22 cellular contexts compared by ENCODE assay signal in the genomic region with DNA sequence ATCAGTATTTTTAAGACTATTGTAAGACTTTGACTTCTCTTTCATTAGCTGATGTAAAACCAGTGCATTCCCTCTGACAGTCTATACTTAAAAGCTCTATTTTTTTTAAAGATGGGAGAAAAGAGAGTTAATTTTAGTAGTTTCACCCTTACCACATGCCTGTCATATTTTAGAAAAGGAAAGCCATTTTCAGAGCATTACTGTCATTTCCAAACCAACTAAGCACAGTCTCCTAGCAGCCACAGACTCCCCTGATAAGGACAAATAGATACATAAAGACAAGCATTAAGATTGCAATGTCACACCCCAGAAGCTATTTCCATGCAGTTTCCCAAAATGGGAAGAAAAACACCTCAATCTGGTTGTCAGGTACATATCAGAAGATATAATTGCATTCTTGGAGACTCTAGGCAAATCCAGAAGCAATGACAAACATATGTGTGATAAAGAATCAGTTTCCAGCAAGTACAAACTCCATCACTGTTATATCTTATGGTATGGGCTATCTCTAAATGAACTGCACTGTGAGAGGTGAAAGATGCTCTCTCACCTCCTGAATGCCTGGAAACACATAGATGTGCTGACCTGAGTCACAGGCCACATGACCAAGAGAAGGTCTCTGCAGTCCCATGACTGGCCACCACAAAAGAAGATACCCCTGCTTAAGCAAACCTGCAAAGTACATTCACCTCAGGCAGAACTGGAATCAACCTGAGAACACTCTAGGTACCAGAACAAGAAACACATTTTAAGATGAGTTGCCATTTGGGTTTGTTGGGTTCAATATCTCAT.
DNase-seq lines count a peak whose midpoint lies in the region; ATAC-seq and TF ChIP-seq lines count a peak whose summit lies in the region.
"Had no signal": no experiment of that assay in that cellular context is flagged by ENCODE, and none has a peak within 500 bp of the region (broad histone marks: within the 10 kb centered on the region; RNA-seq: fewer than 3 reads in every experiment).

No MANE protein-coding gene starts in this region.

- H4K20me1 ChIP-seq in GM23338 (replicated peaks; ENCODE audit: insufficient read depth): no peaks in the 10 kb centered on the region

- H3K4me3 ChIP-seq in GM06990 (replicated peaks; ENCODE audit: low read depth, low read length) (no peak overlapping the region), GM23338 (no peak overlapping the region), right cardiac atrium (ENCODE audit: low read length) (no peak overlapping the region), endodermal cell (ENCODE audit: low read length) (no peak overlapping the region)
- H3K4me3 ChIP-seq: body of pancreas, mucosa of descending colon had no signal

- H3K27me3 Mint-ChIP-seq in GM23338 (ENCODE audit: insufficient read depth, low read depth, poor library complexity): no peaks in the 10 kb centered on the region
- no peaks in the 10 kb centered on the region for H3K27me3 Mint-ChIP-seq in endodermal cell (ENCODE audit: insufficient read depth)
- H3K27me3 Mint-ChIP-seq: activated CD4-positive, alpha-beta T cell treated with anti-CD3 and anti-CD28 coated beads, Interleukin-2, amount 10 ng/mL, durations not matched to agents 7 days and 5 days had no signal

- TF ChIP-seq CTCF in GM06990 (IDR thresholded peaks at IDR 0.05; ENCODE audit: insufficient read depth, low read length, poor library complexity, severe bottlenecking) (no peak), GM23338 (conservative IDR thresholded peaks at IDR 0.05; ENCODE audit: low read depth in 2 of 2) (no peak), endodermal cell (conservative IDR thresholded peaks at IDR 0.05) (no peak)

- no peaks in the 10 kb centered on the region for H3K79me2 ChIP-seq in GM23338 (replicated peaks; ENCODE audit: insufficient read depth)
- H3K79me2 ChIP-seq: parathyroid adenoma had no signal

- intact Hi-C loops in right cardiac atrium (cut with DNase I): no loop called here

- H3K4me2 ChIP-seq in GM23338: no peak overlapping the region

- H3K4me3 Mint-ChIP-seq in GM23338: no peak overlapping the region
- no peak overlapping the region for H3K4me3 Mint-ChIP-seq in endodermal cell
- H3K4me3 Mint-ChIP-seq: activated CD4-positive, alpha-beta T cell treated with anti-CD3 and anti-CD28 coated beads, Interleukin-2, amount 10 ng/mL, durations not matched to agents 7 days and 5 days; T-helper 1 cell treated with Interleukin-12 subunit alpha and Interleukin-12 subunit beta and Interleukin-4 antibody, amounts not matched to agents 30 μg/mL and 1 μg/mL, for 36 hours had no signal

- H3K9me3 ChIP-seq in right cardiac atrium (ENCODE audit: control insufficient read depth, low read length) (no peaks in the 10 kb centered on the region), endodermal cell (ENCODE audit: control insufficient read depth, low read length) (no peaks in the 10 kb centered on the region)
- H3K9me3 ChIP-seq: body of pancreas, mucosa of descending colon had no signal

- H3K27ac Mint-ChIP-seq in GM23338 (peak overlapping the region; percentile 7; the same call in 1 of the 2 replicates), endodermal cell (no peak overlapping the region)
- H3K27ac Mint-ChIP-seq: activated CD4-positive, alpha-beta T cell treated with anti-CD3 and anti-CD28 coated beads, Interleukin-2, amount 10 ng/mL, durations not matched to agents 7 days and 5 days; activated T-helper 2 cell treated with anti-CD3 and anti-CD28 coated beads, Interferon-gamma antibody, Interleukin-2, Interleukin-4, amounts not matched to agents 10 μg/mL and 5 μg/mL and 100 μg/mL, durations not matched to agents 14 hours and 24 hours and 36 hours; T-helper 1 cell treated with Interleukin-12 subunit alpha and Interleukin-12 subunit beta and Interleukin-4 antibody, amounts not matched to agents 30 μg/mL and 1 μg/mL, for 36 hours had no signal

- H3K9me2 ChIP-seq in GM23338 (ENCODE audit: insufficient read depth): no peaks in the 10 kb centered on the region

- H2AFZ ChIP-seq in GM23338: peak overlapping the region; percentile 47; the same call in 1 of the 2 replicates
- H2AFZ ChIP-seq: parathyroid adenoma had no signal

- DNase-seq in GM06990 (ENCODE audit: extremely low read depth, insufficient read length) (peak; percentile 10), GM23338 (ENCODE audit: low spot score) (no peak), NCI-H2171 treated with DMSO at 0.1 percent for 48 hours (lab: John Stamatoyannopoulos, UW) (no peak), hippocampal formation (lab: John Stamatoyannopoulos, UW) (no peak), right cardiac atrium (no peak), endodermal cell (no peak)
- DNase-seq: activated CD4-positive, alpha-beta T cell treated with anti-CD3 and anti-CD28 coated beads, Interleukin-2, amount 10 ng/mL, durations not matched to agents 7 days and 5 days; body of pancreas; COR-L47; effector CD4-positive, alpha-beta T cell; foreskin keratinocyte; HCEC 1CT; mucosa of descending colon; MV-4-11; stimulated activated CD4-positive, alpha-beta T cell treated with anti-CD3 and anti-CD28 coated beads, Interleukin-15, amount 100 ng/mL, for 24 hours; stimulated activated CD8-positive, alpha-beta memory T cell treated with anti-CD3 and anti-CD28 coated beads, Interleukin-4, amount 100 ng/mL, for 48 hours had no signal

- H3K4me1 ChIP-seq in GM23338 (ENCODE audit: insufficient read depth) (no peaks in the 10 kb centered on the region; the same call in 1 of the 2 replicates), right cardiac atrium (ENCODE audit: control insufficient read depth, insufficient read depth, low read length) (no peaks in the 10 kb centered on the region), endodermal cell (ENCODE audit: control insufficient read depth, insufficient read depth, low read length) (no peaks in the 10 kb centered on the region)
- H3K4me1 ChIP-seq: body of pancreas, foreskin keratinocyte, parathyroid adenoma had no signal

- H3K36me3 Mint-ChIP-seq in GM23338 (ENCODE audit: low read depth): no peaks in the 10 kb centered on the region
- H3K36me3 Mint-ChIP-seq in endodermal cell (ENCODE audit: low read depth): no peaks in the 10 kb centered on the region

- no peak overlapping the region for H3K9ac ChIP-seq in endodermal cell (ENCODE audit: extremely low read depth, low read length, poor library complexity, severe bottlenecking)
- H3K9ac ChIP-seq: parathyroid adenoma had no signal

- no peaks in the 10 kb centered on the region; the same call in 1 of the 2 replicates for H3K27me3 ChIP-seq in GM06990 (replicated peaks; ENCODE audit: control insufficient read depth, insufficient read depth, low read length)
- H3K27me3 ChIP-seq in GM23338 (ENCODE audit: insufficient read depth): no peaks in the 10 kb centered on the region
- no peaks in the 10 kb centered on the region for H3K27me3 ChIP-seq in right cardiac atrium (ENCODE audit: control insufficient read depth, insufficient read depth)
- no peaks in the 10 kb centered on the region for H3K27me3 ChIP-seq in endodermal cell (ENCODE audit: control insufficient read depth, insufficient read depth, low read length, poor library complexity, severe bottlenecking)
- H3K27me3 ChIP-seq: body of pancreas, foreskin keratinocyte had no signal

- H3F3A ChIP-seq in GM23338 (replicated peaks; ENCODE audit: low read depth): no peaks in the 10 kb centered on the region

- peak; percentile 65 for ATAC-seq in GM19324 (IDR thresholded peaks at IDR 0.05; ENCODE audit: low FRiP score, unreplicated experiment)
- no peak for ATAC-seq in GM23338
- ATAC-seq in HG03175 (IDR thresholded peaks at IDR 0.05; ENCODE audit: unreplicated experiment): peak; percentile 70
- ATAC-seq in right cardiac atrium: no peak
- ATAC-seq: body of pancreas, foreskin keratinocyte, mucosa of descending colon, Panc1 had no signal

- H3K4me1 Mint-ChIP-seq in GM23338 (peaks cover 5% of the 10 kb centered on the region), endodermal cell (no peaks in the 10 kb centered on the region)
- H3K4me1 Mint-ChIP-seq: activated CD4-positive, alpha-beta T cell treated with anti-CD3 and anti-CD28 coated beads, Interleukin-2, amount 10 ng/mL, durations not matched to agents 7 days and 5 days had no signal

- H3K9me3 Mint-ChIP-seq in GM23338: no peaks in the 10 kb centered on the region
- H3K9me3 Mint-ChIP-seq in endodermal cell: no peaks in the 10 kb centered on the region
- H3K9me3 Mint-ChIP-seq: activated CD4-positive, alpha-beta T cell treated with anti-CD3 and anti-CD28 coated beads, Interleukin-2, amount 10 ng/mL, durations not matched to agents 7 days and 5 days; activated T-helper 2 cell treated with anti-CD3 and anti-CD28 coated beads, Interferon-gamma antibody, Interleukin-2, Interleukin-4, amounts not matched to agents 10 μg/mL and 5 μg/mL and 100 μg/mL, durations not matched to agents 14 hours and 24 hours and 36 hours; T-helper 1 cell treated with Interleukin-12 subunit alpha and Interleukin-12 subunit beta and Interleukin-4 antibody, amounts not matched to agents 30 μg/mL and 1 μg/mL, for 36 hours had no signal

- H3K27ac ChIP-seq in GM23338 (ENCODE audit: low read depth) (no peak overlapping the region), right cardiac atrium (ENCODE audit: low read length) (no peak overlapping the region), endodermal cell (ENCODE audit: low read depth, low read length) (no peak overlapping the region)
- H3K27ac ChIP-seq: body of pancreas, foreskin keratinocyte, parathyroid adenoma had no signal

- H3K36me3 ChIP-seq in GM06990 (ENCODE audit: control insufficient read depth, insufficient read depth, low read length): no peaks in the 10 kb centered on the region
- no peaks in the 10 kb centered on the region for H3K36me3 ChIP-seq in GM23338 (ENCODE audit: insufficient read depth)
- H3K36me3 ChIP-seq in endodermal cell (ENCODE audit: control insufficient read depth, insufficient read depth, low read length): no peaks in the 10 kb centered on the region

TF ChIP-seq in GM23338, 12 proteins besides CTCF, POLR2A, EP300 and RAD21 (continues in another document):
- TF ChIP-seq ZNF114 (CRISPR knock-in tag; IDR thresholded peaks at IDR 0.05) (no peak), EZH2phosphoT487 (IDR thresholded peaks at IDR 0.05; ENCODE audit: unreplicated experiment) (no peak), EZH2 (IDR thresholded peaks at IDR 0.05; ENCODE audit: low read depth, unreplicated experiment) (no peak), CREB1 (CRISPR knock-in tag; IDR thresholded peaks at IDR 0.05; ENCODE audit: low read depth) (no peak), ZNF331 (CRISPR knock-in tag; IDR thresholded peaks at IDR 0.05; ENCODE audit: low read depth) (no peak)

Comparison
In these comparisons a context has a peak if more than half of its experiments do, and no peak if none do; other contexts are left out.
1. ATAC-seq: peak in GM19324 (single experiment) and HG03175 (single experiment); none in GM23338 (single experiment) and right cardiac atrium (0 of 2).